In the genomic region with DNA sequence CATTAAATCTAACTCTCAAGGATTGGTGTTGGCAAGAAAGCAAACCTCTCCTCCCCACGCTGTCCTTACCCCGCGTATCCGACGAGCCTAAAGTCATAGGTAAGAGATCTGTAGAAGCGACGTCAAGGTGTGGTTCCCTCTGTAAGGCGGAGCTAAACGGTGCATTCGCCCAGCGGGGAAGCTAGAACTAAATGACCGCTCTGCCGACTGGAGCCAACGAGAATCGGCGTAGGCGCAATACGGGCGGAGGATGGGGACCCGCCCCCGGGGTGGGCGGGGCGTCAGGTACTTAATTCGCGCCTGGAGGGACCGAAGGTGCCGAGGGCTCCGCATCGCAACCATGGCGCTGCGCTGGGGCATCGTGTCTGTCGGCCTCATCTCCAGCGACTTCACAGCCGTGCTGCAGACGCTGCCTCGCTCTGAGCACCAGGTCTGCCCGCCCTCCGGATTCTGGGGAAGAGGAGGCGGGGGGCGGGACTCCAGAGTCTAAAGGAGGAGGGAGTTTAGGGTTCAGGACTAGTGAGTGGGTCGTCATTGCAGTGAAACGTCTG, we compare ENCODE assay signal across 1 cellular context.
TF ChIP-seq lines count a peak whose summit lies in the region.

A gene (plus strand): TSS at position 318 of the 551 bp plus-strand sequence. CDS start 23 bp downstream, at position 341.

TF ChIP-seq in HepG2, 621 proteins besides CTCF, POLR2A, EP300 and RAD21 (continues in another document):
- TF ChIP-seq ZEB1 (IDR thresholded peaks at IDR 0.05; ENCODE audit: insufficient replicate concordance, low read depth) (peak; percentile 38), KDM2A (CRISPR knock-in tag; IDR thresholded peaks at IDR 0.05; ENCODE audit: borderline replicate concordance, low read depth) (0 out of 2 replicates have a peak, but pooled peaks have one; percentile 34), NONO (IDR thresholded peaks at IDR 0.05) (no peak), NONO (CRISPR knock-in tag; conservative IDR thresholded peaks at IDR 0.05) (0 out of 2 replicates have a peak, but pooled peaks have one; percentile 25), BORCS8-MEF2B (CRISPR knock-in tag; IDR thresholded peaks at IDR 0.05) (0 out of 2 replicates have a peak, but pooled peaks have one; percentile 24), XRCC5 (optimal IDR thresholded peaks at IDR 0.05; ENCODE audit: low read length) (peak; percentile 29), ZNF30 (CRISPR knock-in tag; IDR thresholded peaks at IDR 0.05) (no peak), TBX2 (CRISPR knock-in tag; IDR thresholded peaks at IDR 0.05; ENCODE audit: borderline replicate concordance) (peak; percentile 48), KDM6A (CRISPR knock-in tag; IDR thresholded peaks at IDR 0.05; ENCODE audit: low read depth) (no peak), ZNF563 (CRISPR knock-in tag; IDR thresholded peaks at IDR 0.05) (peak; percentile 98), RXRB (CRISPR knock-in tag; IDR thresholded peaks at IDR 0.05; ENCODE audit: borderline replicate concordance) (0 out of 2 replicates have a peak, but pooled peaks have one; percentile 15), PCBP1 (IDR thresholded peaks at IDR 0.05; ENCODE audit: borderline replicate concordance, low read depth, low read length) (no peak), RXRA (CRISPR knock-in tag; IDR thresholded peaks at IDR 0.05) (0 out of 2 replicates have a peak, but pooled peaks have one; percentile 23), HNRNPLL (IDR thresholded peaks at IDR 0.05; ENCODE audit: low read depth, low read length, poor library complexity, severe bottlenecking) (peak; percentile 96), CREM (IDR thresholded peaks at IDR 0.05) (peak; percentile 21; the same call in 1 of the 2 replicates), CREM (CRISPR knock-in tag; IDR thresholded peaks at IDR 0.05) (no peak), GABPB1 (CRISPR knock-in tag; IDR thresholded peaks at IDR 0.05) (peak; percentile 47; the same call in 1 of the 2 replicates), ZNF44 (CRISPR knock-in tag; IDR thresholded peaks at IDR 0.05) (0 out of 2 replicates have a peak, but pooled peaks have one; percentile 17), NFKBIZ (CRISPR knock-in tag; IDR thresholded peaks at IDR 0.05) (0 out of 2 replicates have a peak, but pooled peaks have one; percentile 34), BCL6 (CRISPR knock-in tag; IDR thresholded peaks at IDR 0.05) (0 out of 2 replicates have a peak, but pooled peaks have one; percentile 5), RCOR2 (CRISPR knock-in tag; IDR thresholded peaks at IDR 0.05) (0 out of 2 replicates have a peak, but pooled peaks have one; percentile 33), SP1 (IDR thresholded peaks at IDR 0.05) (no peak), SP1 (CRISPR knock-in tag; IDR thresholded peaks at IDR 0.05) (peak; percentile 61; the same call in 1 of the 2 replicates), GABPA (IDR thresholded peaks at IDR 0.05; ENCODE audit: low read depth, low read length) (no peak), GABPA (CRISPR knock-in tag; IDR thresholded peaks at IDR 0.05; ENCODE audit: low read depth) (peak; percentile 20; the same call in 1 of the 2 replicates), GATA4 (IDR thresholded peaks at IDR 0.05; ENCODE audit: borderline replicate concordance, low read depth) (no peak), RFXANK (CRISPR knock-in tag; IDR thresholded peaks at IDR 0.05) (no peak), SIN3A (IDR thresholded peaks at IDR 0.05; ENCODE audit: borderline replicate concordance, low read depth, low read length) (peak; percentile 14; the same call in 1 of the 2 replicates), YEATS4 (CRISPR knock-in tag; IDR thresholded peaks at IDR 0.05; ENCODE audit: borderline replicate concordance) (0 out of 2 replicates have a peak, but pooled peaks have one; percentile 38), TCF7 (IDR thresholded peaks at IDR 0.05; ENCODE audit: low read depth) (no peak), NFKB2 (CRISPR knock-in tag; IDR thresholded peaks at IDR 0.05; ENCODE audit: borderline replicate concordance) (peak; percentile 67; the same call in 1 of the 2 replicates)
- TF ChIP-seq, protein P1, sequence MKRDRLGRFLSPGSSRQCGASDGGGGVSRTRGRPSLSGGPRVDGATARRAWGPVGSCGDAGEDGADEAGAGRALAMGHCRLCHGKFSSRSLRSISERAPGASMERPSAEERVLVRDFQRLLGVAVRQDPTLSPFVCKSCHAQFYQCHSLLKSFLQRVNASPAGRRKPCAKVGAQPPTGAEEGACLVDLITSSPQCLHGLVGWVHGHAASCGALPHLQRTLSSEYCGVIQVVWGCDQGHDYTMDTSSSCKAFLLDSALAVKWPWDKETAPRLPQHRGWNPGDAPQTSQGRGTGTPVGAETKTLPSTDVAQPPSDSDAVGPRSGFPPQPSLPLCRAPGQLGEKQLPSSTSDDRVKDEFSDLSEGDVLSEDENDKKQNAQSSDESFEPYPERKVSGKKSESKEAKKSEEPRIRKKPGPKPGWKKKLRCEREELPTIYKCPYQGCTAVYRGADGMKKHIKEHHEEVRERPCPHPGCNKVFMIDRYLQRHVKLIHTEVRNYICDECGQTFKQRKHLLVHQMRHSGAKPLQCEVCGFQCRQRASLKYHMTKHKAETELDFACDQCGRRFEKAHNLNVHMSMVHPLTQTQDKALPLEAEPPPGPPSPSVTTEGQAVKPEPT (CRISPR knock-in tag; IDR thresholded peaks at IDR 0.05; ENCODE audit: low read depth), result 0 out of 2 replicates have a peak, but pooled peaks have one; percentile 24
- TF ChIP-seq, protein P2, sequence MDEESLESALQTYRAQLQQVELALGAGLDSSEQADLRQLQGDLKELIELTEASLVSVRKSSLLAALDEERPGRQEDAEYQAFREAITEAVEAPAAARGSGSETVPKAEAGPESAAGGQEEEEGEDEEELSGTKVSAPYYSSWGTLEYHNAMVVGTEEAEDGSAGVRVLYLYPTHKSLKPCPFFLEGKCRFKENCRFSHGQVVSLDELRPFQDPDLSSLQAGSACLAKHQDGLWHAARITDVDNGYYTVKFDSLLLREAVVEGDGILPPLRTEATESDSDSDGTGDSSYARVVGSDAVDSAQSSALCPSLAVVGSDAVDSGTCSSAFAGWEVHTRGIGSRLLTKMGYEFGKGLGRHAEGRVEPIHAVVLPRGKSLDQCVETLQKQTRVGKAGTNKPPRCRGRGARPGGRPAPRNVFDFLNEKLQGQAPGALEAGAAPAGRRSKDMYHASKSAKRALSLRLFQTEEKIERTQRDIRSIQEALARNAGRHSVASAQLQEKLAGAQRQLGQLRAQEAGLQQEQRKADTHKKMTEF (CRISPR knock-in tag; IDR thresholded peaks at IDR 0.05), result peak; percentile 21; the same call in 1 of the 2 replicates
- TF ChIP-seq, protein P3, sequence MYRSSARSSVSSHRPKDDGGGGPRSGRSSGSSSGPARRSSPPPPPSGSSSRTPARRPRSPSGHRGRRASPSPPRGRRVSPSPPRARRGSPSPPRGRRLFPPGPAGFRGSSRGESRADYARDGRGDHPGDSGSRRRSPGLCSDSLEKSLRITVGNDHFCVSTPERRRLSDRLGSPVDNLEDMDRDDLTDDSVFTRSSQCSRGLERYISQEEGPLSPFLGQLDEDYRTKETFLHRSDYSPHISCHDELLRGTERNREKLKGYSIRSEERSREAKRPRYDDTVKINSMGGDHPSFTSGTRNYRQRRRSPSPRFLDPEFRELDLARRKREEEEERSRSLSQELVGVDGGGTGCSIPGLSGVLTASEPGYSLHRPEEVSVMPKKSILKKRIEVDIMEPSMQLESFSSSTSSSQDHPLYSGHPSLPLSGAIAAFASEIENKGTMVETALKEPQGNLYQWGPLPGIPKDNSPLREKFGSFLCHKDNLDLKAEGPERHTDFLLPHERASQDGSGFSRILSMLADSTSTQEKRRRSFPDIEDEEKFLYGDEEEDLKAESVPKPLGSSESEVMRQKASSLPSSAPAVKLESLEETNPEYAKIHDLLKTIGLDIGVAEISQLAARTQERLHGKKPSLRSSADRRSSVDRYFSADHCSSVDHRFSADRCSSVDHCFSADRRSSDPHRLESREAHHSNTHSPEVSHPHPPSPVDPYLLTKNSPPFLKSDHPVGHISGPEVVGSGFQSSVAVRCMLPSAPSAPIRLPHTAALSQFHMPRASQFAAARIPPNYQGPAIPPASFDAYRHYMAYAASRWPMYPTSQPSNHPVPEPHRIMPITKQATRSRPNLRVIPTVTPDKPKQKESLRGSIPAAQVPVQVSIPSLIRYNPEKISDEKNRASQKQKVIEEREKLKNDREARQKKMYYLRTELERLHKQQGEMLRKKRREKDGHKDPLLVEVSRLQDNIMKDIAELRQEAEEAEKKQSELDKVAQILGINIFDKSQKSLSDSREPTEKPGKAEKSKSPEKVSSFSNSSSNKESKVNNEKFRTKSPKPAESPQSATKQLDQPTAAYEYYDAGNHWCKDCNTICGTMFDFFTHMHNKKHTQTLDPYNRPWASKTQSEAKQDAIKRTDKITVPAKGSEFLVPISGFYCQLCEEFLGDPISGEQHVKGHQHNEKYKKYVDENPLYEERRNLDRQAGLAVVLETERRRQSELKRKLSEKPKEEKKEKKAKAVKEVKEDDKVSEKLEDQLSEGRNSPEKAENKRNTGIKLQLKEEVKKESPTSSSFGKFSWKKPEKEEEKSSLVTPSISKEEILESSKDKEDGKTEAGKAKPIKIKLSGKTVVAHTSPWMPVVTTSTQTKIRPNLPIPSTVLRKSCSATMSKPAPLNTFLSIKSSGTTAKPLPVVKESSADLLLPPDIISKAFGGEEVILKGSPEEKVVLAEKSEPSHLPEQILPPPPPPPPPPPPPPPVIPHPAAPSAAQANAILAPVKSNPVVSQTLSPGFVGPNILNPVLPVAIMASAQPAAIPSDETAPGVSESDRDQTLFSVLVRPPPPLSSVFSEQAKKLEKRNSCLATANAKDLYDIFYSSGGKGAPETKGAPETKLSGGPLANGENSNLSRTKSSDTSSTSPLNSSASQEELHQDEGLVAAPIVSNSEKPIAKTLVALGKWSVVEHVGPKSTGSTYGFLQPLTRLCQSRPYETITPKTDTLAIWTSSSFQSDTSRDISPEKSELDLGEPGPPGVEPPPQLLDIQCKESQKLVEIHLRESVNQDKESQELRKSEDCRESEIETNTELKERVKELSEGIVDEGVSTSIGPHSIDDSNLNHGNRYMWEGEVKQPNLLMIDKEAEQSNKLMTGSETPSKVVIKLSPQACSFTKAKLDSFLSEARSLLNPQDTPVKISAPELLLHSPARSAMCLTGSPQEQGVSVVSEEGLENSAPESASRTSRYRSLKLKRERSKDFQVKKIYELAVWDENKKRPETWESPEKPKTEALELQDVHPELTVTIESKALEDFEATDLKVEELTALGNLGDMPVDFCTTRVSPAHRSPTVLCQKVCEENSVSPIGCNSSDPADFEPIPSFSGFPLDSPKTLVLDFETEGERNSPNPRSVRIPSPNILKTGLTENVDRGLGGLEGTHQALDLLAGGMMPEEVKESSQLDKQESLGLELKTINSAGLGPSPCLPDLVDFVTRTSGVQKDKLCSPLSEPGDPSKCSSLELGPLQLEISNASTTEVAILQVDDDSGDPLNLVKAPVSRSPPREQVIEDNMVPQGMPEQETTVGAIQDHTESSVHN (CRISPR knock-in tag; IDR thresholded peaks at IDR 0.05), result no peak
- TF ChIP-seq, protein P4, sequence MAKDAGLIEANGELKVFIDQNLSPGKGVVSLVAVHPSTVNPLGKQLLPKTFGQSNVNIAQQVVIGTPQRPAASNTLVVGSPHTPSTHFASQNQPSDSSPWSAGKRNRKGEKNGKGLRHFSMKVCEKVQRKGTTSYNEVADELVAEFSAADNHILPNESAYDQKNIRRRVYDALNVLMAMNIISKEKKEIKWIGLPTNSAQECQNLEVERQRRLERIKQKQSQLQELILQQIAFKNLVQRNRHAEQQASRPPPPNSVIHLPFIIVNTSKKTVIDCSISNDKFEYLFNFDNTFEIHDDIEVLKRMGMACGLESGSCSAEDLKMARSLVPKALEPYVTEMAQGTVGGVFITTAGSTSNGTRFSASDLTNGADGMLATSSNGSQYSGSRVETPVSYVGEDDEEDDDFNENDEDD (CRISPR knock-in tag; IDR thresholded peaks at IDR 0.05; ENCODE audit: borderline replicate concordance), result peak; percentile 47; the same call in 1 of the 2 replicates
- TF ChIP-seq, protein P5, sequence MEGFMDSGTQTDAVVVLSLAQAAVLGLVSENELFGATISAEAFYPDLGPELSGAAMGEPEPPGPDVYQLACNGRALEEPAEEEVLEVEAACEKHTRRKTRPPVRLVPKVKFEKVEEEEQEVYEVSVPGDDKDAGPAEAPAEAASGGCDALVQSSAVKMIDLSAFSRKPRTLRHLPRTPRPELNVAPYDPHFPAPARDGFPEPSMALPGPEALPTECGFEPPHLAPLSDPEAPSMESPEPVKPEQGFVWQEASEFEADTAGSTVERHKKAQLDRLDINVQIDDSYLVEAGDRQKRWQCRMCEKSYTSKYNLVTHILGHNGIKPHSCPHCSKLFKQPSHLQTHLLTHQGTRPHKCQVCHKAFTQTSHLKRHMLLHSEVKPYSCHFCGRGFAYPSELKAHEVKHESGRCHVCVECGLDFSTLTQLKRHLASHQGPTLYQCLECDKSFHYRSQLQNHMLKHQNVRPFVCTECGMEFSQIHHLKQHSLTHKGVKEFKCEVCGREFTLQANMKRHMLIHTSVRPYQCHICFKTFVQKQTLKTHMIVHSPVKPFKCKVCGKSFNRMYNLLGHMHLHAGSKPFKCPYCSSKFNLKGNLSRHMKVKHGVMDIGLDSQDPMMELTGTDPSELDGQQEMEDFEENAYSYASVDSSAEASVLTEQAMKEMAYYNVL (CRISPR knock-in tag; IDR thresholded peaks at IDR 0.05; ENCODE audit: borderline replicate concordance), result peak; percentile 34; the same call in 1 of the 2 replicates
- TF ChIP-seq, protein P6, sequence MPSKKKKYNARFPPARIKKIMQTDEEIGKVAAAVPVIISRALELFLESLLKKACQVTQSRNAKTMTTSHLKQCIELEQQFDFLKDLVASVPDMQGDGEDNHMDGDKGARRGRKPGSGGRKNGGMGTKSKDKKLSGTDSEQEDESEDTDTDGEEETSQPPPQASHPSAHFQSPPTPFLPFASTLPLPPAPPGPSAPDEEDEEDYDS (CRISPR knock-in tag; IDR thresholded peaks at IDR 0.05), result peak; percentile 63
- TF ChIP-seq, protein P7, sequence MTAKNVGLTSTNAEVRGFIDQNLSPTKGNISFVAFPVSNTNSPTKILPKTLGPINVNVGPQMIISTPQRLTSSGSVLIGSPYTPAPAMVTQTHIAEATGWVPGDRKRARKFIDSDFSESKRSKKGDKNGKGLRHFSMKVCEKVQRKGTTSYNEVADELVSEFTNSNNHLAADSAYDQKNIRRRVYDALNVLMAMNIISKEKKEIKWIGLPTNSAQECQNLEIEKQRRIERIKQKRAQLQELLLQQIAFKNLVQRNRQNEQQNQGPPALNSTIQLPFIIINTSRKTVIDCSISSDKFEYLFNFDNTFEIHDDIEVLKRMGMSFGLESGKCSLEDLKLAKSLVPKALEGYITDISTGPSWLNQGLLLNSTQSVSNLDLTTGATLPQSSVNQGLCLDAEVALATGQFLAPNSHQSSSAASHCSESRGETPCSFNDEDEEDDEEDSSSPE (CRISPR knock-in tag; IDR thresholded peaks at IDR 0.05), result peak; percentile 47; the same call in 1 of the 2 replicates
- TF ChIP-seq, protein P8, sequence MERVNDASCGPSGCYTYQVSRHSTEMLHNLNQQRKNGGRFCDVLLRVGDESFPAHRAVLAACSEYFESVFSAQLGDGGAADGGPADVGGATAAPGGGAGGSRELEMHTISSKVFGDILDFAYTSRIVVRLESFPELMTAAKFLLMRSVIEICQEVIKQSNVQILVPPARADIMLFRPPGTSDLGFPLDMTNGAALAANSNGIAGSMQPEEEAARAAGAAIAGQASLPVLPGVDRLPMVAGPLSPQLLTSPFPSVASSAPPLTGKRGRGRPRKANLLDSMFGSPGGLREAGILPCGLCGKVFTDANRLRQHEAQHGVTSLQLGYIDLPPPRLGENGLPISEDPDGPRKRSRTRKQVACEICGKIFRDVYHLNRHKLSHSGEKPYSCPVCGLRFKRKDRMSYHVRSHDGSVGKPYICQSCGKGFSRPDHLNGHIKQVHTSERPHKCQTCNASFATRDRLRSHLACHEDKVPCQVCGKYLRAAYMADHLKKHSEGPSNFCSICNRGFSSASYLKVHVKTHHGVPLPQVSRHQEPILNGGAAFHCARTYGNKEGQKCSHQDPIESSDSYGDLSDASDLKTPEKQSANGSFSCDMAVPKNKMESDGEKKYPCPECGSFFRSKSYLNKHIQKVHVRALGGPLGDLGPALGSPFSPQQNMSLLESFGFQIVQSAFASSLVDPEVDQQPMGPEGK (CRISPR knock-in tag; IDR thresholded peaks at IDR 0.05), result 0 out of 2 replicates have a peak, but pooled peaks have one; percentile 24
